ENCODE assay signal across 15 cellular contexts in the genomic region with DNA sequence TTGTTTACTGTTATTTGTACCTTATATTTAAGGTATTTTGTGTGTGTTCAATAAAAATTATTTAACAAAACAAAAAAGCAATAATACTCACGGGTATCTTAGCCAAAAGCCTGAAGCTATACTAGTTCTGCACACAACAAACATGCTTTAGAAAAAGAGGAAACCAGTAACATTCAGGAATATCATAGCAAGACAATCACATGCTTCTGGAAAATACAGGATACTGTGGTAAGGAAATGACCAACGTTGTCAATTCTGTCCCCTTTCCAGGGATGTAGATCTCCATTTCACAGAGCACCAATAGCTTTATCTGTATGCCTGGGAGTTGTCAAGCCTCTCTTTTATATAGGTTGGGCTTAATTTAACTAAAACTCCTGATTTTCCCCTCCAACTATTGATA.
A peak's percentile ranks its signal among the peaks of the same experiment; 100 is the strongest.
DNase-seq lines count a peak whose midpoint lies in the region; ATAC-seq and TF ChIP-seq lines count a peak whose summit lies in the region.
"Had no signal": no experiment of that assay in that cellular context is flagged by ENCODE, and none has a peak within 500 bp of the region (broad histone marks: within the 10 kb centered on the region; RNA-seq: fewer than 3 reads in every experiment).

No MANE protein-coding gene starts in this region.

- TF ChIP-seq CTCF in cardiac muscle cell (IDR thresholded peaks at IDR 0.05; ENCODE audit: low read depth, low read length) (no peak), heart left ventricle (IDR thresholded peaks at IDR 0.05) (no peak), NB4 (IDR thresholded peaks at IDR 0.05; ENCODE audit: low read depth, low read length) (no peak)

- intact Hi-C loops in heart left ventricle (cut with DNase I): no loop called here

- TF ChIP-seq POLR2A in heart left ventricle (IDR thresholded peaks at IDR 0.05) (no peak), NB4 (IDR thresholded peaks at IDR 0.05; ENCODE audit: extremely low read depth, insufficient read length) (no peak)

- ATAC-seq in heart left ventricle: no peak
- ATAC-seq: GM12878, T-helper 17 cell had no signal

- no peaks in the 10 kb centered on the region for H3K9me3 ChIP-seq in cardiac muscle cell (ENCODE audit: low read depth)
- H3K9me3 ChIP-seq in heart left ventricle: no peaks in the 10 kb centered on the region

- H3K27ac ChIP-seq in cardiac muscle cell: peak overlapping the region; percentile 50
- no peak overlapping the region for H3K27ac ChIP-seq in heart left ventricle

- WGBS in heart left ventricle, 4 donors: 50 to 60% (median 53%) methylated on average over 2 of the region's 2 CpGs

- DNase-seq in cardiac muscle cell (ENCODE audit: low read depth in 1 of 2, low spot score in 1 of 2): no peak
- no peak for DNase-seq in heart left ventricle
- no peak for DNase-seq in NB4 (ENCODE audit: low read depth)
- peak; percentile 30 to 55 for DNase-seq in dermis microvascular lymphatic vessel endothelial cell (ENCODE audit: low read depth in 2 of 2)
- DNase-seq in pons (ENCODE audit: low spot score): no peak
- no peak for DNase-seq in NCI-H2171 treated with DMSO at 0.1 percent for 48 hours (lab: John Stamatoyannopoulos, UW)
- DNase-seq in activated CD4-positive, alpha-beta T cell treated with anti-CD3 and anti-CD28 coated beads for 48 hours: no peak
- DNase-seq: CD4-positive, alpha-beta T cell; GDM1; NCI-H1105 treated with DMSO at 0.1 percent for 48 hours; NCI-H1930; NCI-H524 treated with DMSO at 0.1 percent for 48 hours; SIG-M5; T-helper 17 cell had no signal

- H3K4me1 ChIP-seq in cardiac muscle cell (ENCODE audit: low read depth): no peaks in the 10 kb centered on the region
- H3K4me1 ChIP-seq in heart left ventricle: peaks cover 0 to 12% (median 0%) of the 10 kb centered on the region in 12 donors

- H3K4me3 ChIP-seq in cardiac muscle cell: no peak overlapping the region
- no peak overlapping the region for H3K4me3 ChIP-seq in heart left ventricle
- peak overlapping the region; percentile 19 for H3K4me3 ChIP-seq in NB4 (ENCODE audit: low read depth, low read length)
- H3K4me3 ChIP-seq: GM12878 had no signal

- H3K27me3 ChIP-seq in cardiac muscle cell: no peaks in the 10 kb centered on the region
- H3K27me3 ChIP-seq in heart left ventricle: no peaks in the 10 kb centered on the region

- no peaks in the 10 kb centered on the region for H3K36me3 ChIP-seq in cardiac muscle cell
- H3K36me3 ChIP-seq in heart left ventricle: no peaks in the 10 kb centered on the region

Comparison
In these comparisons a context has a peak if more than half of its experiments do, and no peak if none do; other contexts are left out.
1. DNase-seq: peak in dermis microvascular lymphatic vessel endothelial cell (2 of 2); none in cardiac muscle cell (0 of 2), heart left ventricle (0 of 5), NB4 (single experiment), pons (single experiment), NCI-H2171 treated with DMSO at 0.1 percent for 48 hours (single experiment) and activated CD4-positive, alpha-beta T cell treated with anti-CD3 and anti-CD28 coated beads for 48 hours (single experiment).